ENCODE assay signal across 27 cellular contexts in genomic region chr19:56159009-56159501, GRCh38. TPM values are rescaled to one million over a fixed set of nuclear protein-coding genes. Genes with fewer than 3 reads are reported as not detected.
A peak's percentile ranks its signal among the peaks of the same experiment; 100 is the strongest.
DNase-seq lines count a peak whose midpoint lies in the region; ATAC-seq, FAIRE-seq and TF ChIP-seq lines count a peak whose summit lies in the region.
"Had no signal": no experiment of that assay in that cellular context is flagged by ENCODE, and none has a peak within 500 bp of the region (broad histone marks: within the 10 kb centered on the region; RNA-seq: fewer than 3 reads in every experiment).

No MANE protein-coding gene starts in this region.

- peaks cover 20% of the 10 kb centered on the region for H3K36me3 ChIP-seq in CD4-positive, CD25-positive, alpha-beta regulatory T cell (ENCODE audit: control insufficient read depth, insufficient read depth, low read length)
- H3K36me3 ChIP-seq in GM23338 (ENCODE audit: insufficient read depth) = no peaks in the 10 kb centered on the region

- H3K36me3 Mint-ChIP-seq in CD4-positive, CD25-positive, alpha-beta regulatory T cell = peaks cover 27% of the 10 kb centered on the region
- peaks cover 59% of the 10 kb centered on the region for H3K36me3 Mint-ChIP-seq in activated T-helper 17 cell treated with anti-CD3 and anti-CD28 coated beads, Interleukin-2, amount 50 U/mL, for 72 hours (ENCODE audit: low read depth)
- H3K36me3 Mint-ChIP-seq in GM23338 (ENCODE audit: low read depth) = peaks cover 25% of the 10 kb centered on the region

- H3K9me3 ChIP-seq in CD4-positive, CD25-positive, alpha-beta regulatory T cell (ENCODE audit: control insufficient read depth in 2 of 2, low read length in 2 of 2) = no peaks in the 10 kb centered on the region
- H3K9me3 ChIP-seq: BE2C, Caco-2, SK-N-SH had no signal

- no peaks in the 10 kb centered on the region for H3K27me3 ChIP-seq in CD4-positive, CD25-positive, alpha-beta regulatory T cell (ENCODE audit: control insufficient read depth, insufficient read depth, low read length)
- H3K27me3 ChIP-seq in GM23338 (ENCODE audit: insufficient read depth) = no peaks in the 10 kb centered on the region
- H3K27me3 ChIP-seq: BE2C had no signal

- no peaks in the 10 kb centered on the region for H3K27me3 Mint-ChIP-seq in CD4-positive, CD25-positive, alpha-beta regulatory T cell
- H3K27me3 Mint-ChIP-seq in activated T-helper 17 cell treated with anti-CD3 and anti-CD28 coated beads, Interleukin-2, amount 50 U/mL, for 72 hours = no peaks in the 10 kb centered on the region
- H3K27me3 Mint-ChIP-seq in GM23338 (ENCODE audit: insufficient read depth, low read depth, poor library complexity) = peaks cover 1% of the 10 kb centered on the region
- H3K27me3 Mint-ChIP-seq: CD4-positive, alpha-beta T cell had no signal

- H3K27ac ChIP-seq in CD4-positive, CD25-positive, alpha-beta regulatory T cell (ENCODE audit: insufficient read depth, low read length, poor library complexity, severe bottlenecking) = no peak overlapping the region
- H3K27ac ChIP-seq in GM23338 (ENCODE audit: low read depth) = no peak overlapping the region
- H3K27ac ChIP-seq: KMS-11 had no signal

- 0 out of 2 replicates have a peak, but pooled peaks cover 6% of the 10 kb centered on the region for H4K20me1 ChIP-seq in GM23338 (replicated peaks; ENCODE audit: insufficient read depth)

- no peak for TF ChIP-seq CTCF in GM23338 (conservative IDR thresholded peaks at IDR 0.05; ENCODE audit: low read depth in 2 of 2)

- no peaks in the 10 kb centered on the region for H3K9me2 ChIP-seq in GM23338 (ENCODE audit: insufficient read depth)
- H3K9me2 ChIP-seq: SK-N-SH had no signal

- no peaks in the 10 kb centered on the region for H3K4me1 ChIP-seq in CD4-positive, CD25-positive, alpha-beta regulatory T cell (ENCODE audit: control insufficient read depth, insufficient read depth, low read length, poor library complexity, severe bottlenecking)
- no peaks in the 10 kb centered on the region for H3K4me1 ChIP-seq in GM23338 (ENCODE audit: insufficient read depth)
- H3K4me1 ChIP-seq: BE2C, Caco-2 had no signal

- H3K79me2 ChIP-seq in GM23338 (replicated peaks; ENCODE audit: insufficient read depth) = no peaks in the 10 kb centered on the region

- no peak for ATAC-seq in CD4-positive, CD25-positive, alpha-beta regulatory T cell (ENCODE audit: low read depth in 2 of 2)
- ATAC-seq in activated T-helper 17 cell treated with anti-CD3 and anti-CD28 coated beads, Interleukin-2, amount 50 U/mL, for 72 hours (replicated peaks) = peak; percentile 38
- no peak for ATAC-seq in HG02798 (IDR thresholded peaks at IDR 0.05; ENCODE audit: poor library complexity, unreplicated experiment)
- no peak for ATAC-seq in HG03457 (IDR thresholded peaks at IDR 0.05; ENCODE audit: unreplicated experiment)
- ATAC-seq in GM23338 = no peak

- peaks cover 0 to 6% (median 0%) of the 10 kb centered on the region in 7 donors for H3K9me3 Mint-ChIP-seq in CD4-positive, CD25-positive, alpha-beta regulatory T cell
- H3K9me3 Mint-ChIP-seq in activated T-helper 17 cell treated with anti-CD3 and anti-CD28 coated beads, Interleukin-2, amount 50 U/mL, for 72 hours = no peaks in the 10 kb centered on the region
- H3K9me3 Mint-ChIP-seq in GM23338 = no peaks in the 10 kb centered on the region; the same call in 2 of the 3 replicates
- H3K9me3 Mint-ChIP-seq: CD4-positive, alpha-beta T cell had no signal

- H3K27ac Mint-ChIP-seq in CD4-positive, CD25-positive, alpha-beta regulatory T cell = peak overlapping the region in 2 of 3 donors; percentile 15 to 46
- no peak overlapping the region for H3K27ac Mint-ChIP-seq in activated T-helper 17 cell treated with anti-CD3 and anti-CD28 coated beads, Interleukin-2, amount 50 U/mL, for 72 hours
- H3K27ac Mint-ChIP-seq in GM23338 = no peak overlapping the region
- H3K27ac Mint-ChIP-seq: CD4-positive, alpha-beta T cell; HFFc6 had no signal

- no peak overlapping the region for H3K4me2 ChIP-seq in GM23338
- H3K4me2 ChIP-seq: KMS-11, SK-N-SH had no signal

- no peaks in the 10 kb centered on the region for H3F3A ChIP-seq in GM23338 (replicated peaks; ENCODE audit: low read depth)

- no peak for DNase-seq in CD4-positive, CD25-positive, alpha-beta regulatory T cell
- DNase-seq in HTR-8/SVneo (ENCODE audit: insufficient read length, low spot score) (no peak), kidney glomerular epithelial cell (lab: John Stamatoyannopoulos, UW) (peak; percentile 66), GM23338 (ENCODE audit: low spot score) (no peak)
- no peak for DNase-seq in activated T-cell treated with anti-CD3 and anti-CD28 coated beads, Interleukin-2, amount 50 U/mL, for 48 hours
- DNase-seq: BE2C; Caco-2; CD4-positive, alpha-beta T cell; DMS153; GF-D8; HFFc6; MV-4-11; NCI-H1694 treated with DMSO at 0.1 percent for 48 hours; NCI-H510A treated with DMSO at 0.1 percent for 48 hours; NCI-H774; RPMI8226; SHP77 treated with DMSO at 0.1 percent for 48 hours; SK-N-SH had no signal

- H2AFZ ChIP-seq in GM23338 = no peak overlapping the region

- no peak overlapping the region for H3K4me3 Mint-ChIP-seq in CD4-positive, CD25-positive, alpha-beta regulatory T cell
- no peak overlapping the region for H3K4me3 Mint-ChIP-seq in activated T-helper 17 cell treated with anti-CD3 and anti-CD28 coated beads, Interleukin-2, amount 50 U/mL, for 72 hours
- H3K4me3 Mint-ChIP-seq in GM23338 = no peak overlapping the region
- H3K4me3 Mint-ChIP-seq: CD4-positive, alpha-beta T cell; HFFc6 had no signal

- peak; percentile 92 for FAIRE-seq in HTR-8/SVneo (lab: Jason Lieb, UNC)
- FAIRE-seq: A204.1, GM18507 had no signal

- peaks cover 0 to 2% (median 0%) of the 10 kb centered on the region in 4 donors for H3K4me1 Mint-ChIP-seq in CD4-positive, CD25-positive, alpha-beta regulatory T cell
- H3K4me1 Mint-ChIP-seq in activated T-helper 17 cell treated with anti-CD3 and anti-CD28 coated beads, Interleukin-2, amount 50 U/mL, for 72 hours = peaks cover 13% of the 10 kb centered on the region
- no peaks in the 10 kb centered on the region; the same call in 1 of the 3 replicates for H3K4me1 Mint-ChIP-seq in GM23338

- H3K4me3 ChIP-seq in CD4-positive, CD25-positive, alpha-beta regulatory T cell (ENCODE audit: low read depth, low read length) = no peak overlapping the region
- no peak overlapping the region for H3K4me3 ChIP-seq in GM23338

TF ChIP-seq in GM23338, 12 proteins besides CTCF, POLR2A, EP300 and RAD21 (continues in another document):
- TF ChIP-seq EZH2phosphoT487 (IDR thresholded peaks at IDR 0.05; ENCODE audit: unreplicated experiment) = no peak

RNA-seq across cellular contexts. Expression of gene GALP, which starts 16.8 kb away (rescaled TPM):
- not detected for total RNA-seq in CD4-positive, CD25-positive, alpha-beta regulatory T cell
- not detected for polyA plus RNA-seq in CD4-positive, CD25-positive, alpha-beta regulatory T cell
- not detected for total RNA-seq in activated T-helper 17 cell treated with anti-CD3 and anti-CD28 coated beads, Interleukin-2, amount 50 U/mL, for 72 hours
- total RNA-seq in GM23338 (2014; rRNA removed; shearing (Covaris generic)) = not detected in 2 replicates
- polyA plus RNA-seq in GM23338 (2016; fragmentation: Nextera tagmentation; extraction: Ambion mirVana) = not detected in 2 replicates
- total RNA-seq: Caco-2; CD4-positive, alpha-beta T cell; Daoy; HFFc6; OCI-LY7 had no signal
- polyA plus RNA-seq: SK-N-SH had no signal

RNA-seq across cellular contexts. Expression of gene ZNF444, which starts 18.0 kb away (rescaled TPM):
- total RNA-seq in CD4-positive, CD25-positive, alpha-beta regulatory T cell = 23.5 TPM
- 10 to 100 TPM; 10.8 to 16.0 (median 13.4) TPM for polyA plus RNA-seq in CD4-positive, CD25-positive, alpha-beta regulatory T cell
- 10 to 100 TPM; 22.8 to 29.2 TPM for total RNA-seq in activated T-helper 17 cell treated with anti-CD3 and anti-CD28 coated beads, Interleukin-2, amount 50 U/mL, for 72 hours
- total RNA-seq in GM23338 (2014; rRNA removed; shearing (Covaris generic)) = 58.5 and 60.5 TPM in 2 replicates
- polyA plus RNA-seq in GM23338 (2016; fragmentation: Nextera tagmentation; extraction: Ambion mirVana) = 23.6 and 25.1 TPM in 2 replicates

RNA-seq across cellular contexts. Expression of gene ZNF787, which starts 38.0 kb away (rescaled TPM):
- total RNA-seq in CD4-positive, CD25-positive, alpha-beta regulatory T cell = 21.4 TPM
- polyA plus RNA-seq in CD4-positive, CD25-positive, alpha-beta regulatory T cell = 1 to 10 TPM in 3 of 4 donors, under 1 TPM in 1; 0.73 to 1.8 (median 1.4) TPM
- 10 to 100 TPM; 27.8 to 33.2 TPM for total RNA-seq in activated T-helper 17 cell treated with anti-CD3 and anti-CD28 coated beads, Interleukin-2, amount 50 U/mL, for 72 hours
- total RNA-seq in GM23338 (2014; rRNA removed; shearing (Covaris generic)) = 35.3 and 44.6 TPM in 2 replicates
- 12.5 and 15.9 TPM in 2 replicates for polyA plus RNA-seq in GM23338 (2016; fragmentation: Nextera tagmentation; extraction: Ambion mirVana)

RNA-seq across cellular contexts. Expression of gene ZSCAN5B, which starts 38.5 kb away (rescaled TPM):
- total RNA-seq in CD4-positive, CD25-positive, alpha-beta regulatory T cell = not detected
- not detected for polyA plus RNA-seq in CD4-positive, CD25-positive, alpha-beta regulatory T cell
- total RNA-seq in activated T-helper 17 cell treated with anti-CD3 and anti-CD28 coated beads, Interleukin-2, amount 50 U/mL, for 72 hours = under 1 TPM in 1 of 2 donors, not detected in 1; 0.24 TPM
- 0.10 TPM in 1 of 2 replicates, not detected in the other for total RNA-seq in GM23338 (2014; rRNA removed; shearing (Covaris generic))
- not detected in 2 replicates for polyA plus RNA-seq in GM23338 (2016; fragmentation: Nextera tagmentation; extraction: Ambion mirVana)
- total RNA-seq: Caco-2; CD4-positive, alpha-beta T cell; Daoy; OCI-LY7 had no signal
- polyA plus RNA-seq: SK-N-SH had no signal

RNA-seq across cellular contexts. Expression of gene ZSCAN5C, which starts 43.0 kb away (rescaled TPM):
- total RNA-seq in CD4-positive, CD25-positive, alpha-beta regulatory T cell = not detected
- not detected for polyA plus RNA-seq in CD4-positive, CD25-positive, alpha-beta regulatory T cell
- not detected for total RNA-seq in activated T-helper 17 cell treated with anti-CD3 and anti-CD28 coated beads, Interleukin-2, amount 50 U/mL, for 72 hours
- total RNA-seq in GM23338 (2014; rRNA removed; shearing (Covaris generic)) = not detected in 2 replicates
- polyA plus RNA-seq in GM23338 (2016; fragmentation: Nextera tagmentation; extraction: Ambion mirVana) = not detected in 2 replicates
- total RNA-seq: Caco-2; CD4-positive, alpha-beta T cell; Daoy; H4; HFFc6; OCI-LY7 had no signal
- polyA plus RNA-seq: SK-N-SH had no signal

Comparison
In these comparisons a context has a peak if more than half of its experiments do, and no peak if none do; other contexts are left out.
1. H3K27ac Mint-ChIP-seq: peak in CD4-positive, CD25-positive, alpha-beta regulatory T cell (2 of 3); none in activated T-helper 17 cell treated with anti-CD3 and anti-CD28 coated beads, Interleukin-2, amount 50 U/mL, for 72 hours (single experiment) and GM23338 (single experiment).